ENCODE assay signal across 21 cellular contexts in genomic region chr17:73838815-73839214, GRCh38.
DNase-seq lines count a peak whose midpoint lies in the region; ATAC-seq and TF ChIP-seq lines count a peak whose summit lies in the region.
"Had no signal": no experiment of that assay in that cellular context is flagged by ENCODE, and none has a peak within 500 bp of the region (broad histone marks: within the 10 kb centered on the region; RNA-seq: fewer than 3 reads in every experiment).

No MANE protein-coding gene starts in this region.

- no peak overlapping the region for H3K4me3 Mint-ChIP-seq in brain
- H3K4me3 Mint-ChIP-seq: IgD-negative memory B cell; stimulated activated effector memory CD8-positive, alpha-beta T cell treated with anti-CD3 and anti-CD28 coated beads, Interleukin-12 subunit alpha, Interleukin-12 subunit beta, amount 100 ng/mL, for 72 hours; T-helper 1 cell treated with Interleukin-12 subunit alpha and Interleukin-12 subunit beta and Interleukin-4 antibody, amounts not matched to agents 30 μg/mL and 1 μg/mL, for 36 hours; type B pancreatic cell had no signal

- H3K36me3 Mint-ChIP-seq in brain: no peaks in the 10 kb centered on the region
- H3K36me3 Mint-ChIP-seq: IgD-negative memory B cell; stimulated activated effector memory CD8-positive, alpha-beta T cell treated with anti-CD3 and anti-CD28 coated beads, Interleukin-12 subunit alpha, Interleukin-12 subunit beta, amount 100 ng/mL, for 72 hours; type B pancreatic cell had no signal

- peaks cover 47% of the 10 kb centered on the region for H3K4me1 Mint-ChIP-seq in brain
- H3K4me1 Mint-ChIP-seq: IgD-negative memory B cell; stimulated activated effector memory CD8-positive, alpha-beta T cell treated with anti-CD3 and anti-CD28 coated beads, Interleukin-12 subunit alpha, Interleukin-12 subunit beta, amount 100 ng/mL, for 72 hours had no signal

- no peak for ATAC-seq in HG02642 (IDR thresholded peaks at IDR 0.05; ENCODE audit: poor library complexity, unreplicated experiment)
- ATAC-seq in HG02588 (IDR thresholded peaks at IDR 0.05; ENCODE audit: unreplicated experiment): no peak
- ATAC-seq: gastrocnemius medialis; stimulated activated effector memory CD8-positive, alpha-beta T cell treated with anti-CD3 and anti-CD28 coated beads, Interleukin-12 subunit alpha, Interleukin-12 subunit beta, amount 100 ng/mL, for 72 hours had no signal

- no peak for TF ChIP-seq CTCF in brain (conservative IDR thresholded peaks at IDR 0.05)

- H3K27me3 Mint-ChIP-seq in brain: peaks cover 2% of the 10 kb centered on the region

- peaks cover 0 to 15% (median 9%) of the 10 kb centered on the region in 5 experiments for H3K9me3 Mint-ChIP-seq in brain
- H3K9me3 Mint-ChIP-seq: stimulated activated effector memory CD8-positive, alpha-beta T cell treated with anti-CD3 and anti-CD28 coated beads, Interleukin-12 subunit alpha, Interleukin-12 subunit beta, amount 100 ng/mL, for 72 hours; type B pancreatic cell had no signal

- DNase-seq in DMS 273 (lab: John Stamatoyannopoulos, UW; ENCODE audit: unreplicated experiment) (peak; percentile 87), NCI-H1092 treated with DMSO at 0.1 percent for 48 hours (lab: John Stamatoyannopoulos, UW) (peak; percentile 88), NCI-H510A (lab: John Stamatoyannopoulos, UW) (peak; percentile 41), GM03348 (ENCODE audit: low spot score) (no peak)
- DNase-seq: activated CD4-positive, alpha-beta T cell treated with anti-CD3 and anti-CD28 coated beads, Interleukin-2, amount 50 U/mL, for 4 hours; activated naive CD4-positive, alpha-beta T cell treated with Interleukin-2 at 50 U/mL for 16 hours; Calu3; gastrocnemius medialis; left cardiac atrium; NCI-H1436 treated with DMSO at 0.1 percent for 48 hours; NCI-H226; Peyer's patch; spleen; stimulated activated CD4-positive, alpha-beta T cell treated with anti-CD3 and anti-CD28 coated beads, Interleukin-2, amount 100 ng/mL, for 48 hours had no signal

- H3K27ac Mint-ChIP-seq in brain: peak overlapping the region in 3 of 5 experiments; percentile 69 to 80 (median 75)
- H3K27ac Mint-ChIP-seq: stimulated activated effector memory CD8-positive, alpha-beta T cell treated with anti-CD3 and anti-CD28 coated beads, Interleukin-12 subunit alpha, Interleukin-12 subunit beta, amount 100 ng/mL, for 72 hours; T-helper 1 cell treated with Interleukin-12 subunit alpha and Interleukin-12 subunit beta and Interleukin-4 antibody, amounts not matched to agents 30 μg/mL and 1 μg/mL, for 36 hours; type B pancreatic cell had no signal
